8 cellular contexts compared by ENCODE assay signal in genomic region chr3:42830437-42831320, GRCh38. TPM values are rescaled to one million over a fixed set of nuclear protein-coding genes. Genes with fewer than 3 reads are reported as not detected.
DNase-seq lines count a peak whose midpoint lies in the region; ATAC-seq and TF ChIP-seq lines count a peak whose summit lies in the region.

No MANE protein-coding gene starts in this region.

- H3K27ac Mint-ChIP-seq in activated T-cell treated with anti-CD3 and anti-CD28 coated beads, Interleukin-2, amount 50 U/mL, for 24 hours, result no peak overlapping the region
- no peak overlapping the region for H3K27ac Mint-ChIP-seq in activated naive CD4-positive, alpha-beta T cell treated with anti-CD3 and anti-CD28 coated beads for 36 hours

- no peak for ATAC-seq in GM21737 (IDR thresholded peaks at IDR 0.05; ENCODE audit: unreplicated experiment)

- no peaks in the 10 kb centered on the region for H3K36me3 ChIP-seq in HAP-1 (replicated peaks)
- no peaks in the 10 kb centered on the region for H3K36me3 ChIP-seq in left ventricle myocardium inferior

- H3K4me1 ChIP-seq in HAP-1 (peaks cover 8% of the 10 kb centered on the region), left ventricle myocardium inferior (no peaks in the 10 kb centered on the region)

- peaks cover 5% of the 10 kb centered on the region for H3K27me3 ChIP-seq in HAP-1 (ENCODE audit: low read depth)
- H3K27me3 ChIP-seq in left ventricle myocardium inferior (ENCODE audit: low read depth), result no peaks in the 10 kb centered on the region

- in situ Hi-C loops in HAP-1 (cut with MboI; ENCODE audit: low sequenced_read_pairs), result no loop called here

- CTCF ChIA-PET in activated naive CD4-positive, alpha-beta T cell treated with anti-CD3 and anti-CD28 coated beads for 36 hours (lab: Charles Lee), result interaction anchor here (0.6 to 2.1 kb wide), 20 partner anchors 8 to 1710 kb away, joined by 3 to 16 read pairs (median 4); partner anchors contain the start of gene CYP8B1

- H3K4me3 ChIP-seq in HAP-1, result no peak overlapping the region
- H3K4me3 ChIP-seq in left ventricle myocardium inferior, result no peak overlapping the region

- peak; percentile 51 for TF ChIP-seq CTCF in AG09319 (IDR thresholded peaks at IDR 0.05; ENCODE audit: low read depth, low read length)
- TF ChIP-seq CTCF in left ventricle myocardium inferior (IDR thresholded peaks at IDR 0.05; ENCODE audit: borderline replicate concordance), result peak; percentile 57

- intact Hi-C loops in left ventricle myocardium inferior (cut with micrococcal nuclease), result loop anchor here (10.0 kb wide), 1 partner anchor 46 kb away; no protein-coding TSS in a partner anchor
- intact Hi-C loops in activated naive CD4-positive, alpha-beta T cell treated with anti-CD3 and anti-CD28 coated beads for 36 hours (cut with micrococcal nuclease), result loop anchor here (1.0 kb wide), 3 partner anchors 9 to 51 kb away; no protein-coding TSS in a partner anchor

- H3K4me1 Mint-ChIP-seq in activated T-cell treated with anti-CD3 and anti-CD28 coated beads, Interleukin-2, amount 50 U/mL, for 24 hours (ENCODE audit: low read depth), result peaks cover 4% of the 10 kb centered on the region
- no peaks in the 10 kb centered on the region for H3K4me1 Mint-ChIP-seq in activated naive CD4-positive, alpha-beta T cell treated with anti-CD3 and anti-CD28 coated beads for 36 hours (ENCODE audit: low read depth)

- no peaks in the 10 kb centered on the region for H3K36me3 Mint-ChIP-seq in activated T-cell treated with anti-CD3 and anti-CD28 coated beads, Interleukin-2, amount 50 U/mL, for 24 hours (ENCODE audit: low read depth)
- H3K36me3 Mint-ChIP-seq in activated naive CD4-positive, alpha-beta T cell treated with anti-CD3 and anti-CD28 coated beads for 36 hours (ENCODE audit: low read depth), result no peaks in the 10 kb centered on the region

- DNase-seq in AG09319 (ENCODE audit: extremely low read depth, low read depth), result no peak
- DNase-seq in HAP-1 (ENCODE audit: low spot score in 2 of 2), result peak; percentile 24 to 41
- DNase-seq in SIG-M5 treated with dmso at 0.1 percent for 504 hours (lab: John Stamatoyannopoulos, UW; ENCODE audit: unreplicated experiment), result peak; percentile 49
- no peak for DNase-seq in left ventricle myocardium inferior
- DNase-seq in activated T-cell treated with anti-CD3 and anti-CD28 coated beads, Interleukin-2, amount 50 U/mL, for 24 hours, result no peak
- no peak for DNase-seq in activated naive CD4-positive, alpha-beta T cell treated with anti-CD3 and anti-CD28 coated beads for 36 hours
- no peak for DNase-seq in stimulated activated CD4-positive, alpha-beta T cell treated with anti-CD3 and anti-CD28 coated beads, Interleukin-1b, Interleukin-23, amount 100 ng/mL, for 48 hours

- no peak overlapping the region for H3K4me3 Mint-ChIP-seq in activated T-cell treated with anti-CD3 and anti-CD28 coated beads, Interleukin-2, amount 50 U/mL, for 24 hours
- H3K4me3 Mint-ChIP-seq in activated naive CD4-positive, alpha-beta T cell treated with anti-CD3 and anti-CD28 coated beads for 36 hours, result no peak overlapping the region

- H3K9me3 Mint-ChIP-seq in activated T-cell treated with anti-CD3 and anti-CD28 coated beads, Interleukin-2, amount 50 U/mL, for 24 hours, result no peaks in the 10 kb centered on the region
- H3K9me3 Mint-ChIP-seq in activated naive CD4-positive, alpha-beta T cell treated with anti-CD3 and anti-CD28 coated beads for 36 hours, result no peaks in the 10 kb centered on the region

- no peak overlapping the region for H3K27ac ChIP-seq in left ventricle myocardium inferior (replicated peaks)

- H3K27me3 Mint-ChIP-seq in activated T-cell treated with anti-CD3 and anti-CD28 coated beads, Interleukin-2, amount 50 U/mL, for 24 hours, result peaks cover 8% of the 10 kb centered on the region
- no peaks in the 10 kb centered on the region for H3K27me3 Mint-ChIP-seq in activated naive CD4-positive, alpha-beta T cell treated with anti-CD3 and anti-CD28 coated beads for 36 hours (ENCODE audit: low read depth)

- H3K9me3 ChIP-seq in HAP-1, result no peaks in the 10 kb centered on the region
- H3K9me3 ChIP-seq in left ventricle myocardium inferior (replicated peaks), result no peaks in the 10 kb centered on the region

RNA-seq across cellular contexts. Expression of gene ACKR2, which starts 21.4 kb away (rescaled TPM):
- total RNA-seq in left ventricle myocardium inferior, result 0.44 TPM
- total RNA-seq in activated naive CD4-positive, alpha-beta T cell treated with anti-CD3 and anti-CD28 coated beads for 36 hours, result under 1 TPM; 0.42 to 0.76 TPM

RNA-seq across cellular contexts. Expression of gene HIGD1A, which starts 26.4 kb away (rescaled TPM):
- 377 TPM for total RNA-seq in left ventricle myocardium inferior
- total RNA-seq in activated naive CD4-positive, alpha-beta T cell treated with anti-CD3 and anti-CD28 coated beads for 36 hours, result 10 to 100 TPM; 57.1 to 66.4 TPM

RNA-seq across cellular contexts. Expression of gene CYP8B1, which starts 45.0 kb away (rescaled TPM):
- not detected for total RNA-seq in left ventricle myocardium inferior
- not detected for total RNA-seq in activated naive CD4-positive, alpha-beta T cell treated with anti-CD3 and anti-CD28 coated beads for 36 hours

RNA-seq across cellular contexts. Expression of gene CCDC13, which starts 57.6 kb away (rescaled TPM):
- 0.41 TPM for total RNA-seq in left ventricle myocardium inferior
- total RNA-seq in activated naive CD4-positive, alpha-beta T cell treated with anti-CD3 and anti-CD28 coated beads for 36 hours, result under 1 TPM in 1 of 2 experiments, not detected in 1; 0.31 TPM

Comparison
In these comparisons a context has a peak if more than half of its experiments do, and no peak if none do; other contexts are left out.
1. DNase-seq: peak in HAP-1 (2 of 2) and SIG-M5 treated with dmso at 0.1 percent for 504 hours (single experiment); none in AG09319 (single experiment), left ventricle myocardium inferior (single experiment), activated T-cell treated with anti-CD3 and anti-CD28 coated beads, Interleukin-2, amount 50 U/mL, for 24 hours (single experiment), activated naive CD4-positive, alpha-beta T cell treated with anti-CD3 and anti-CD28 coated beads for 36 hours (single experiment) and stimulated activated CD4-positive, alpha-beta T cell treated with anti-CD3 and anti-CD28 coated beads, Interleukin-1b, Interleukin-23, amount 100 ng/mL, for 48 hours (single experiment).